In genomic region chr9:129253820-129254381, GRCh38 we compare ENCODE assay signal across 13 cellular contexts.
DNase-seq lines count a peak whose midpoint lies in the region; ATAC-seq and TF ChIP-seq lines count a peak whose summit lies in the region.
"Had no signal": no experiment of that assay in that cellular context is flagged by ENCODE, and none has a peak within 500 bp of the region (broad histone marks: within the 10 kb centered on the region; RNA-seq: fewer than 3 reads in every experiment).

No MANE protein-coding gene starts in this region.

- intact Hi-C loops in body of pancreas (cut with DNase I), result no loop called here
- intact Hi-C loops in left cardiac atrium (cut with DNase I), result loop anchor here in 1 of 2 donors (10.0 kb wide), 1 partner anchor 79 kb away; the partner anchor contains the start of gene IER5L
- intact Hi-C loops in posterior vena cava (cut with DNase I), result no loop called here

- H2AFZ ChIP-seq in GM23338, result peak overlapping the region; percentile 69
- H2AFZ ChIP-seq: GM23248 had no signal

- no peak overlapping the region for H3K27ac Mint-ChIP-seq in GM23338
- H3K27ac Mint-ChIP-seq: activated CD4-positive, alpha-beta T cell treated with anti-CD3 and anti-CD28 coated beads, Interleukin-2, amount 10 ng/mL, durations not matched to agents 24 days and 14 days; activated naive CD4-positive, alpha-beta T cell treated with anti-CD3 and anti-CD28 coated beads, Interleukin-2, amount 50 U/mL, for 24 hours had no signal

- no peak for TF ChIP-seq POLR2A in body of pancreas (IDR thresholded peaks at IDR 0.05)

- 0 to 17% methylated on average over 10 to 23 of the region's 23 CpGs for WGBS in body of pancreas, 2 donors

- no peaks in the 10 kb centered on the region for H3K36me3 ChIP-seq in GM23338 (ENCODE audit: insufficient read depth)
- no peaks in the 10 kb centered on the region for H3K36me3 ChIP-seq in body of pancreas (replicated peaks in 1 of 2; ENCODE audit: insufficient read depth in 1 of 2, low read depth in 2 of 2)

- peaks cover 9% of the 10 kb centered on the region for H3K27me3 Mint-ChIP-seq in GM23338 (ENCODE audit: insufficient read depth, low read depth, poor library complexity)
- H3K27me3 Mint-ChIP-seq: activated naive CD4-positive, alpha-beta T cell treated with anti-CD3 and anti-CD28 coated beads, Interleukin-2, amount 50 U/mL, for 24 hours had no signal

- TF ChIP-seq CTCF in GM23338 (conservative IDR thresholded peaks at IDR 0.05; ENCODE audit: low read depth in 2 of 2) (no peak), body of pancreas (IDR thresholded peaks at IDR 0.05) (no peak)

- peak; percentile 19 for ATAC-seq in GM23338
- ATAC-seq in body of pancreas, result peak; percentile 36
- ATAC-seq in left cardiac atrium, result peak; percentile 77 to 81
- no peak for ATAC-seq in HG03521 (IDR thresholded peaks at IDR 0.05; ENCODE audit: unreplicated experiment)
- no peak for ATAC-seq in GM18519 (IDR thresholded peaks at IDR 0.05; ENCODE audit: low FRiP score, unreplicated experiment)

- no peaks in the 10 kb centered on the region for H3F3A ChIP-seq in GM23338 (replicated peaks; ENCODE audit: low read depth)

- H3K36me3 Mint-ChIP-seq in GM23338 (ENCODE audit: low read depth), result no peaks in the 10 kb centered on the region
- H3K36me3 Mint-ChIP-seq: activated naive CD4-positive, alpha-beta T cell treated with anti-CD3 and anti-CD28 coated beads, Interleukin-2, amount 50 U/mL, for 24 hours had no signal

- H3K27ac ChIP-seq in GM23338 (ENCODE audit: low read depth) (no peak overlapping the region), body of pancreas (no peak overlapping the region)
- H3K27ac ChIP-seq: GM23248, SK-N-MC had no signal

- H3K79me2 ChIP-seq in GM23338 (replicated peaks; ENCODE audit: insufficient read depth), result no peaks in the 10 kb centered on the region

- H3K4me2 ChIP-seq in GM23338, result no peak overlapping the region

- H4K20me1 ChIP-seq in GM23338 (replicated peaks; ENCODE audit: insufficient read depth), result no peaks in the 10 kb centered on the region

- H3K27me3 ChIP-seq in GM23338 (ENCODE audit: insufficient read depth) (peaks cover 16% of the 10 kb centered on the region), body of pancreas (peaks cover 0 to 2% of the 10 kb centered on the region in 2 donors)

- H3K9me3 ChIP-seq in body of pancreas, result no peaks in the 10 kb centered on the region

- H3K9me2 ChIP-seq in GM23338 (ENCODE audit: insufficient read depth), result no peaks in the 10 kb centered on the region

- H3K4me3 Mint-ChIP-seq in GM23338, result no peak overlapping the region
- H3K4me3 Mint-ChIP-seq: activated CD4-positive, alpha-beta T cell treated with anti-CD3 and anti-CD28 coated beads, Interleukin-2, amount 10 ng/mL, durations not matched to agents 24 days and 14 days; activated naive CD4-positive, alpha-beta T cell treated with anti-CD3 and anti-CD28 coated beads, Interleukin-2, amount 50 U/mL, for 24 hours had no signal

- DNase-seq in GM23338 (ENCODE audit: low spot score) (peak; percentile 59), body of pancreas (peak; percentile 23 to 59 (median 49)), left cardiac atrium (peak; percentile 75), posterior vena cava (ENCODE audit: low spot score) (peak; percentile 93)
- no peak for DNase-seq in activated CD8-positive, alpha-beta memory T cell treated with anti-CD3 and anti-CD28 coated beads for 24 hours
- no peak for DNase-seq in activated CD4-positive, CD25-positive, alpha-beta regulatory T cell treated with anti-CD3 and anti-CD28 coated beads, Interleukin-2, amount 50 U/mL, for 72 hours
- DNase-seq: activated CD4-positive, alpha-beta T cell treated with anti-CD3 and anti-CD28 coated beads, Interleukin-2, amount 10 ng/mL, durations not matched to agents 24 days and 14 days; GM23248; NCI-H446 had no signal

- H3K4me3 ChIP-seq in GM23338, result no peak overlapping the region
- no peak overlapping the region for H3K4me3 ChIP-seq in body of pancreas
- H3K4me3 ChIP-seq: GM23248, SK-N-MC had no signal

- no peaks in the 10 kb centered on the region; the same call in 2 of the 3 replicates for H3K9me3 Mint-ChIP-seq in GM23338
- H3K9me3 Mint-ChIP-seq: activated CD4-positive, alpha-beta T cell treated with anti-CD3 and anti-CD28 coated beads, Interleukin-2, amount 10 ng/mL, durations not matched to agents 24 days and 14 days; activated naive CD4-positive, alpha-beta T cell treated with anti-CD3 and anti-CD28 coated beads, Interleukin-2, amount 50 U/mL, for 24 hours had no signal

- H3K4me1 Mint-ChIP-seq in GM23338, result peaks cover 16% of the 10 kb centered on the region

- H3K4me1 ChIP-seq in GM23338 (ENCODE audit: insufficient read depth) (peaks cover 7% of the 10 kb centered on the region; the same call in 1 of the 2 replicates), body of pancreas (peaks cover 19% of the 10 kb centered on the region)

TF ChIP-seq in GM23338, 12 proteins besides CTCF, POLR2A, EP300 and RAD21 (continues in another document):
- TF ChIP-seq POLR2AphosphoS5 (IDR thresholded peaks at IDR 0.05; ENCODE audit: low read depth) (no peak), ZNF114 (CRISPR knock-in tag; IDR thresholded peaks at IDR 0.05) (no peak), STAT1 (IDR thresholded peaks at IDR 0.05; ENCODE audit: unreplicated experiment) (no peak), ZNF331 (CRISPR knock-in tag; IDR thresholded peaks at IDR 0.05; ENCODE audit: low read depth) (no peak), EZH2 (IDR thresholded peaks at IDR 0.05; ENCODE audit: low read depth, unreplicated experiment) (no peak), ZNF462 (CRISPR knock-in tag; IDR thresholded peaks at IDR 0.05) (no peak), ETS1 (IDR thresholded peaks at IDR 0.05) (no peak), EZH2phosphoT487 (IDR thresholded peaks at IDR 0.05; ENCODE audit: unreplicated experiment) (no peak), NANOG (IDR thresholded peaks at IDR 0.05; ENCODE audit: borderline replicate concordance) (no peak)

Comparison
In these comparisons a context has a peak if more than half of its experiments do, and no peak if none do; other contexts are left out.
1. ATAC-seq: peak in GM23338 (single experiment), body of pancreas (single experiment) and left cardiac atrium (2 of 2); none in HG03521 (single experiment) and GM18519 (single experiment).
2. DNase-seq: peak in GM23338 (single experiment), body of pancreas (4 of 4), left cardiac atrium (single experiment) and posterior vena cava (single experiment); none in activated CD8-positive, alpha-beta memory T cell treated with anti-CD3 and anti-CD28 coated beads for 24 hours (single experiment) and activated CD4-positive, CD25-positive, alpha-beta regulatory T cell treated with anti-CD3 and anti-CD28 coated beads, Interleukin-2, amount 50 U/mL, for 72 hours (single experiment).